In genomic region chr13:83876546-83876945, GRCh38 we compare ENCODE assay signal across 1 cellular context.
TF ChIP-seq lines count a peak whose summit lies in the region.

No MANE protein-coding gene starts in this region.

TF ChIP-seq in GM23338, 12 proteins besides CTCF, POLR2A, EP300 and RAD21 (continued from another document):
- TF ChIP-seq, protein P1, sequence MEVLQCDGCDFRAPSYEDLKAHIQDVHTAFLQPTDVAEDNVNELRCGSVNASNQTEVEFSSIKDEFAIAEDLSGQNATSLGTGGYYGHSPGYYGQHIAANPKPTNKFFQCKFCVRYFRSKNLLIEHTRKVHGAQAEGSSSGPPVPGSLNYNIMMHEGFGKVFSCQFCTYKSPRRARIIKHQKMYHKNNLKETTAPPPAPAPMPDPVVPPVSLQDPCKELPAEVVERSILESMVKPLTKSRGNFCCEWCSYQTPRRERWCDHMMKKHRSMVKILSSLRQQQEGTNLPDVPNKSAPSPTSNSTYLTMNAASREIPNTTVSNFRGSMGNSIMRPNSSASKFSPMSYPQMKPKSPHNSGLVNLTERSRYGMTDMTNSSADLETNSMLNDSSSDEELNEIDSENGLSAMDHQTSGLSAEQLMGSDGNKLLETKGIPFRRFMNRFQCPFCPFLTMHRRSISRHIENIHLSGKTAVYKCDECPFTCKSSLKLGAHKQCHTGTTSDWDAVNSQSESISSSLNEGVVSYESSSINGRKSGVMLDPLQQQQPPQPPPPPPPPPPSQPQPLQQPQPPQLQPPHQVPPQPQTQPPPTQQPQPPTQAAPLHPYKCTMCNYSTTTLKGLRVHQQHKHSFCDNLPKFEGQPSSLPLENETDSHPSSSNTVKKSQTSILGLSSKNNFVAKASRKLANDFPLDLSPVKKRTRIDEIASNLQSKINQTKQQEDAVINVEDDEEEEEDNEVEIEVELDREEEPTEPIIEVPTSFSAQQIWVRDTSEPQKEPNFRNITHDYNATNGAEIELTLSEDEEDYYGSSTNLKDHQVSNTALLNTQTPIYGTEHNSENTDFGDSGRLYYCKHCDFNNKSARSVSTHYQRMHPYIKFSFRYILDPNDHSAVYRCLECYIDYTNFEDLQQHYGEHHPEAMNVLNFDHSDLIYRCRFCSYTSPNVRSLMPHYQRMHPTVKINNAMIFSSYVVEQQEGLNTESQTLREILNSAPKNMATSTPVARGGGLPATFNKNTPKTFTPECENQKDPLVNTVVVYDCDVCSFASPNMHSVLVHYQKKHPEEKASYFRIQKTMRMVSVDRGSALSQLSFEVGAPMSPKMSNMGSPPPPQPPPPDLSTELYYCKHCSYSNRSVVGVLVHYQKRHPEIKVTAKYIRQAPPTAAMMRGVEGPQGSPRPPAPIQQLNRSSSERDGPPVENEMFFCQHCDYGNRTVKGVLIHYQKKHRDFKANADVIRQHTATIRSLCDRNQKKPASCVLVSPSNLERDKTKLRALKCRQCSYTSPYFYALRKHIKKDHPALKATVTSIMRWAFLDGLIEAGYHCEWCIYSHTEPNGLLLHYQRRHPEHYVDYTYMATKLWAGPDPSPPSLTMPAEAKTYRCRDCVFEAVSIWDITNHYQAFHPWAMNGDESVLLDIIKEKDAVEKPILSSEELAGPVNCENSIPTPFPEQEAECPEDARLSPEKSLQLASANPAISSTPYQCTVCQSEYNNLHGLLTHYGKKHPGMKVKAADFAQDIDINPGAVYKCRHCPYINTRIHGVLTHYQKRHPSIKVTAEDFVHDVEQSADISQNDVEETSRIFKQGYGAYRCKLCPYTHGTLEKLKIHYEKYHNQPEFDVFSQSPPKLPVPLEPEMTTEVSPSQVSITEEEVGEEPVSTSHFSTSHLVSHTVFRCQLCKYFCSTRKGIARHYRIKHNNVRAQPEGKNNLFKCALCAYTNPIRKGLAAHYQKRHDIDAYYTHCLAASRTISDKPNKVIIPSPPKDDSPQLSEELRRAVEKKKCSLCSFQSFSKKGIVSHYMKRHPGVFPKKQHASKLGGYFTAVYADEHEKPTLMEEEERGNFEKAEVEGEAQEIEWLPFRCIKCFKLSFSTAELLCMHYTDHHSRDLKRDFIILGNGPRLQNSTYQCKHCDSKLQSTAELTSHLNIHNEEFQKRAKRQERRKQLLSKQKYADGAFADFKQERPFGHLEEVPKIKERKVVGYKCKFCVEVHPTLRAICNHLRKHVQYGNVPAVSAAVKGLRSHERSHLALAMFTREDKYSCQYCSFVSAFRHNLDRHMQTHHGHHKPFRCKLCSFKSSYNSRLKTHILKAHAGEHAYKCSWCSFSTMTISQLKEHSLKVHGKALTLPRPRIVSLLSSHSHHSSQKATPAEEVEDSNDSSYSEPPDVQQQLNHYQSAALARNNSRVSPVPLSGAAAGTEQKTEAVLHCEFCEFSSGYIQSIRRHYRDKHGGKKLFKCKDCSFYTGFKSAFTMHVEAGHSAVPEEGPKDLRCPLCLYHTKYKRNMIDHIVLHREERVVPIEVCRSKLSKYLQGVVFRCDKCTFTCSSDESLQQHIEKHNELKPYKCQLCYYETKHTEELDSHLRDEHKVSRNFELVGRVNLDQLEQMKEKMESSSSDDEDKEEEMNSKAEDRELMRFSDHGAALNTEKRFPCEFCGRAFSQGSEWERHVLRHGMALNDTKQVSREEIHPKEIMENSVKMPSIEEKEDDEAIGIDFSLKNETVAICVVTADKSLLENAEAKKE (CRISPR knock-in tag; IDR thresholded peaks at IDR 0.05) = no peak
- no peak for TF ChIP-seq EZH2phosphoT487 (IDR thresholded peaks at IDR 0.05; ENCODE audit: unreplicated experiment)
- TF ChIP-seq STAT1 (IDR thresholded peaks at IDR 0.05; ENCODE audit: unreplicated experiment) = no peak
